In genomic region chr1:30899577-30900389, GRCh38 we compare ENCODE assay signal across 18 cellular contexts.
"Had no signal": no experiment of that assay in that cellular context is flagged by ENCODE, and none has a peak within 500 bp of the region (broad histone marks: within the 10 kb centered on the region; RNA-seq: fewer than 3 reads in every experiment).

No MANE protein-coding gene starts in this region.

- H3K27ac Mint-ChIP-seq: activated naive CD4-positive, alpha-beta T cell treated with anti-CD3 and anti-CD28 coated beads, Interleukin-2, amount 50 U/mL, for 24 hours; stimulated activated naive CD8-positive, alpha-beta T cell treated with anti-CD3 and anti-CD28 coated beads, Interleukin-15, Interleukin-2, amounts not matched to agents 100 ng/mL and 50 ng/mL, for 24 hours; T-helper 2 cell treated with Interferon-gamma antibody and Interleukin-4, amounts not matched to agents 5 μg/mL and 100 μg/mL, for 36 hours had no signal

- H3K4me1 Mint-ChIP-seq: activated naive CD4-positive, alpha-beta T cell treated with anti-CD3 and anti-CD28 coated beads, Interleukin-2, amount 50 U/mL, for 24 hours had no signal

- DNase-seq: activated CD4-positive, alpha-beta T cell treated with anti-CD3 and anti-CD28 coated beads, Interleukin-2, amount 50 U/mL, for 4 hours; activated T-cell treated with anti-CD3 and anti-CD28 coated beads, Interleukin-2, amount 50 U/mL, for 1 hour; amygdala; brain microvascular endothelial cell; cerebellar nuclear complex; dermis blood vessel endothelial cell; esophagus squamous epithelium; foreskin fibroblast; mammary epithelial cell; ovary; stimulated activated CD4-positive, alpha-beta T cell treated with anti-CD3 and anti-CD28 coated beads, Interleukin-4, amount 100 ng/mL, for 1 hour; stimulated activated CD8-positive, alpha-beta memory T cell treated with anti-CD3 and anti-CD28 coated beads, Interleukin-4, amount 100 ng/mL, for 48 hours; testis had no signal

- H3K9me3 Mint-ChIP-seq: activated naive CD4-positive, alpha-beta T cell treated with anti-CD3 and anti-CD28 coated beads, Interleukin-2, amount 50 U/mL, for 24 hours; nephron; stimulated activated naive CD8-positive, alpha-beta T cell treated with anti-CD3 and anti-CD28 coated beads, Interleukin-15, Interleukin-2, amounts not matched to agents 100 ng/mL and 50 ng/mL, for 24 hours; T-helper 2 cell treated with Interferon-gamma antibody and Interleukin-4, amounts not matched to agents 5 μg/mL and 100 μg/mL, for 36 hours had no signal

- H3K36me3 Mint-ChIP-seq: activated naive CD4-positive, alpha-beta T cell treated with anti-CD3 and anti-CD28 coated beads, Interleukin-2, amount 50 U/mL, for 24 hours had no signal

- H3K27me3 Mint-ChIP-seq: activated naive CD4-positive, alpha-beta T cell treated with anti-CD3 and anti-CD28 coated beads, Interleukin-2, amount 50 U/mL, for 24 hours had no signal

- H3K4me3 Mint-ChIP-seq: activated naive CD4-positive, alpha-beta T cell treated with anti-CD3 and anti-CD28 coated beads, Interleukin-2, amount 50 U/mL, for 24 hours; nephron; stimulated activated naive CD8-positive, alpha-beta T cell treated with anti-CD3 and anti-CD28 coated beads, Interleukin-15, Interleukin-2, amounts not matched to agents 100 ng/mL and 50 ng/mL, for 24 hours; T-helper 2 cell treated with Interferon-gamma antibody and Interleukin-4, amounts not matched to agents 5 μg/mL and 100 μg/mL, for 36 hours had no signal

- H3K27ac ChIP-seq: brain microvascular endothelial cell, ovary, testis had no signal

- H3K36me3 ChIP-seq: brain microvascular endothelial cell, esophagus squamous epithelium, ovary had no signal

- H3K4me3 ChIP-seq: esophagus squamous epithelium, ovary, testis had no signal

- H3K9me3 ChIP-seq: esophagus squamous epithelium, ovary, testis had no signal

- H3K27me3 ChIP-seq: brain microvascular endothelial cell, esophagus squamous epithelium, ovary, testis had no signal

- ATAC-seq: left lobe of liver had no signal
